In genomic region chr6:144659202-144659731, GRCh38 we compare ENCODE assay signal across 8 cellular contexts.
A peak's percentile ranks its signal among the peaks of the same experiment; 100 is the strongest.
DNase-seq lines count a peak whose midpoint lies in the region; ATAC-seq and TF ChIP-seq lines count a peak whose summit lies in the region.

No MANE protein-coding gene starts in this region.

- H3K79me2 ChIP-seq in H9 (ENCODE audit: insufficient read depth, low read length): peaks cover 1% of the 10 kb centered on the region; the same call in 1 of the 2 replicates

- H3K4me3 ChIP-seq in choroid plexus epithelial cell (ENCODE audit: low read depth, low read length) (peak overlapping the region; percentile 7), mucosa of descending colon (no peak overlapping the region)

- no peak overlapping the region for H2AK5ac ChIP-seq in H9 (ENCODE audit: insufficient read length, low read length)

- H2BK20ac ChIP-seq in H9 (ENCODE audit: low read depth, low read length, poor library complexity, severe bottlenecking): no peak overlapping the region

- H3K9ac ChIP-seq in H9 (ENCODE audit: extremely low read depth, insufficient read length, low read length): peak overlapping the region; percentile 11

- no CpG with 5 or more reads among the region's 5 CpGs for WGBS in H9 (ENCODE audit: extremely low coverage, insufficient read length, low lambda C conversion rate)

- no peak overlapping the region for H2BK15ac ChIP-seq in H9 (ENCODE audit: low read depth, low read length)

- H3K9me3 ChIP-seq in H9 (ENCODE audit: control insufficient read depth, low read depth, low read length) (no peaks in the 10 kb centered on the region), mucosa of descending colon (no peaks in the 10 kb centered on the region)

- ATAC-seq in mucosa of descending colon: peak; percentile 50

- no peak overlapping the region for H2BK12ac ChIP-seq in H9 (ENCODE audit: insufficient read length, low read depth, low read length)

- H3K27me3 Mint-ChIP-seq in H9 (ENCODE audit: low read depth): no peaks in the 10 kb centered on the region

- no peaks in the 10 kb centered on the region for H3K36me3 Mint-ChIP-seq in H9 (ENCODE audit: insufficient read depth in 1 of 3, low read depth in 3 of 3)

- H3K27ac Mint-ChIP-seq in H9: peak overlapping the region; percentile 71 to 94 (median 92)

- intact Hi-C loops in mucosa of descending colon (cut with DNase I, micrococcal nuclease): no loop called here

- H3T11ph ChIP-seq in H9 (ENCODE audit: low read length): no peak overlapping the region

- H3K4me1 Mint-ChIP-seq in H9: peaks cover 73 to 86% of the 10 kb centered on the region in 2 experiments

- no peaks in the 10 kb centered on the region for H3K27me3 ChIP-seq in H9 (ENCODE audit: insufficient read depth, low read length)

- no peak overlapping the region for H4K5ac ChIP-seq in H9 (ENCODE audit: insufficient read length, low read depth, low read length)

- H3K56ac ChIP-seq in H9 (ENCODE audit: insufficient read length, low read depth, low read length): no peak overlapping the region

- H3K9me3 Mint-ChIP-seq in H9: no peaks in the 10 kb centered on the region

- H3K27ac ChIP-seq in H9 (ENCODE audit: insufficient read length, low read depth, low read length): peak overlapping the region; percentile 38

- H3K4me3 Mint-ChIP-seq in H9: peak overlapping the region; percentile 49 to 62

- no peaks in the 10 kb centered on the region for H3K79me1 ChIP-seq in H9 (ENCODE audit: insufficient read depth, low read depth, low read length, poor library complexity, severe bottlenecking)

- H3K18ac ChIP-seq in H9 (ENCODE audit: insufficient read length, low read depth, low read length): no peak overlapping the region

- no peak overlapping the region for H3K4ac ChIP-seq in H9 (ENCODE audit: low read depth, low read length)

- TF ChIP-seq CTCF in H9 (conservative IDR thresholded peaks at IDR 0.05) (no peak), choroid plexus epithelial cell (conservative IDR thresholded peaks at IDR 0.05; ENCODE audit: low read depth, low read length) (no peak), mucosa of descending colon (IDR thresholded peaks at IDR 0.05) (no peak)

- no peaks in the 10 kb centered on the region for H4K20me1 ChIP-seq in H9 (ENCODE audit: control insufficient read depth, insufficient read depth, insufficient read length)

- no peaks in the 10 kb centered on the region for H3K36me3 ChIP-seq in mucosa of descending colon (ENCODE audit: low read depth)

- no peak overlapping the region for H3K23ac ChIP-seq in H9 (ENCODE audit: insufficient read length, low read depth, low read length)

- H4K91ac ChIP-seq in H9 (ENCODE audit: insufficient read length, low read depth, low read length): no peak overlapping the region

- H3K14ac ChIP-seq in H9 (ENCODE audit: insufficient read depth, low read length): peak overlapping the region; percentile 31; the same call in 1 of the 2 replicates

- H4K8ac ChIP-seq in H9 (replicated peaks; ENCODE audit: insufficient read length, low read depth, low read length): no peak overlapping the region

- H3K4me1 ChIP-seq in H9 (ENCODE audit: insufficient read depth, low read length) (peaks cover 31% of the 10 kb centered on the region), mucosa of descending colon (ENCODE audit: low read depth) (peaks cover 18% of the 10 kb centered on the region)

- H3K23me2 ChIP-seq in H9 (ENCODE audit: insufficient read length, low read depth, low read length, poor library complexity, severe bottlenecking): no peaks in the 10 kb centered on the region

- H2AFZ ChIP-seq in H9 (ENCODE audit: low read length): no peak overlapping the region

- no peak overlapping the region for H2BK120ac ChIP-seq in H9 (ENCODE audit: low read depth, low read length, poor library complexity, severe bottlenecking)

- DNase-seq in NCI-H2107 treated with DMSO at 0.1 percent for 48 hours (lab: John Stamatoyannopoulos, UW; ENCODE audit: unreplicated experiment): peak; percentile 59
- no peak for DNase-seq in NCI-H2107 (lab: John Stamatoyannopoulos, UW)
- peak; percentile 59 for DNase-seq in H9
- DNase-seq in NCI-H748 treated with DMSO at 0.1 percent for 48 hours (lab: John Stamatoyannopoulos, UW): peak; percentile 63
- peak; percentile 94 for DNase-seq in choroid plexus epithelial cell (ENCODE audit: low read depth)
- peak in 2 of 3 donors; percentile 37 to 60 for DNase-seq in mucosa of descending colon
- no peak for DNase-seq in NCI-H345 treated with DMSO at 0.1 percent for 48 hours (lab: John Stamatoyannopoulos, UW; ENCODE audit: unreplicated experiment)
- DNase-seq in occipital lobe (lab: John Stamatoyannopoulos, UW): no peak

- peak overlapping the region; percentile 49 for H3K4me2 ChIP-seq in H9 (ENCODE audit: insufficient read depth, insufficient read length, low read length)

- H2BK5ac ChIP-seq in H9 (ENCODE audit: insufficient read length, low read length): no peak overlapping the region

Comparison
In these comparisons a context has a peak if more than half of its experiments do, and no peak if none do; other contexts are left out.
1. DNase-seq: peak in NCI-H2107 treated with DMSO at 0.1 percent for 48 hours (single experiment), H9 (single experiment), NCI-H748 treated with DMSO at 0.1 percent for 48 hours (single experiment), choroid plexus epithelial cell (single experiment) and mucosa of descending colon (2 of 3); none in NCI-H2107 (single experiment), NCI-H345 treated with DMSO at 0.1 percent for 48 hours (single experiment) and occipital lobe (single experiment).